Comparison of ENCODE assay signal across 36 cellular contexts in the genomic region with DNA sequence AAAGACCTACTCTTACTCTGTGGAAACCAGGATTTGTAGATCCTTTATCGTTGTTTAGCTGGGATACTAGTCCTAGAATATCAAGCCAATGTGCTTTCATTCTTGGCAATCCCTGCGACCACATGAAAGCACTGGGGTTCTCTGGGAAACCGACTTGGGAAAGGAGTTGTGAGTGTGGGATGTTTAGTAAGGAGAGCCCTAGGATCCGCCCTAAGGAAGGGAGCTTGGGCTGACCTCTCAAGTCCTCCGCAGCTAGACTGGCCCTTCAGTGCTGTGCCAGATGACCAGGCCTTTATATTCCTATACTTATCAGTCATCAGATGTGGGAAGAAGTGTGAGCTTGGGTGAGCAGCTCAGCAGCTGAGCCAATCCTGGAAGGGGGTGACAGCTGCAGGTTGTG. TPM values are rescaled to one million over a fixed set of nuclear protein-coding genes. Genes with fewer than 3 reads are reported as not detected.
"Had no signal": no experiment of that assay in that cellular context is flagged by ENCODE, and none has a peak within 500 bp of the region (broad histone marks: within the 10 kb centered on the region; RNA-seq: fewer than 3 reads in every experiment).

No MANE protein-coding gene starts in this region.

- H3K4me1 Mint-ChIP-seq: activated B cell treated with CpG ODN at 0.5 μM for 24 hours; activated T-helper 17 cell treated with anti-CD3 and anti-CD28 coated beads, Interleukin-2, amount 50 U/mL, for 72 hours; T-helper 17 cell had no signal

- H3K4me1 ChIP-seq: body of pancreas, esophagus muscularis mucosa, foreskin keratinocyte, gastrocnemius medialis had no signal

- H3K27ac ChIP-seq: body of pancreas, esophagus muscularis mucosa, foreskin keratinocyte, gastrocnemius medialis, WERI-Rb-1 had no signal

- H3K27ac Mint-ChIP-seq: activated B cell treated with CpG ODN at 0.5 μM for 24 hours; activated CD8-positive, alpha-beta T cell treated with anti-CD3 and anti-CD28 coated beads for 36 hours; activated naive CD8-positive, alpha-beta T cell; activated T-helper 17 cell treated with anti-CD3 and anti-CD28 coated beads, Interleukin-2, amount 50 U/mL, for 72 hours; effector memory CD8-positive, alpha-beta T cell; T-helper 17 cell; T-helper 2 cell treated with Interferon-gamma antibody and Interleukin-4, amounts not matched to agents 5 μg/mL and 100 μg/mL, for 36 hours had no signal

- H3K9me3 Mint-ChIP-seq: activated B cell treated with CpG ODN at 0.5 μM for 24 hours; activated CD8-positive, alpha-beta T cell treated with anti-CD3 and anti-CD28 coated beads for 36 hours; activated T-cell treated with anti-CD3 and anti-CD28 coated beads, Interleukin-2, amount 50 U/mL, for 4 hours; activated T-helper 17 cell treated with anti-CD3 and anti-CD28 coated beads, Interleukin-2, amount 50 U/mL, for 72 hours; effector memory CD8-positive, alpha-beta T cell; T-helper 2 cell treated with Interferon-gamma antibody and Interleukin-4, amounts not matched to agents 5 μg/mL and 100 μg/mL, for 36 hours had no signal

- H3K4me3 Mint-ChIP-seq: activated B cell treated with CpG ODN at 0.5 μM for 24 hours; activated CD8-positive, alpha-beta T cell treated with anti-CD3 and anti-CD28 coated beads for 36 hours; activated naive CD8-positive, alpha-beta T cell; activated T-cell treated with anti-CD3 and anti-CD28 coated beads, Interleukin-2, amount 50 U/mL, for 4 hours; activated T-helper 17 cell treated with anti-CD3 and anti-CD28 coated beads, Interleukin-2, amount 50 U/mL, for 72 hours; effector memory CD8-positive, alpha-beta T cell; T-helper 17 cell; T-helper 2 cell treated with Interferon-gamma antibody and Interleukin-4, amounts not matched to agents 5 μg/mL and 100 μg/mL, for 36 hours had no signal

- H3K36me3 ChIP-seq: esophagus muscularis mucosa, gastrocnemius medialis, WERI-Rb-1 had no signal

- DNase-seq: activated B cell treated with CpG ODN at 0.5 μM for 24 hours; activated CD4-positive, alpha-beta T cell treated with anti-CD3 and anti-CD28 coated beads for 48 hours; activated CD4-positive, alpha-beta T cell treated with anti-CD3 and anti-CD28 coated beads, Interleukin-2, amount 50 U/mL, for 1 hour; activated CD4-positive, alpha-beta T cell treated with anti-CD3 and anti-CD28 coated beads, Interleukin-2, amount 50 U/mL, for 48 hours; activated CD8-positive, alpha-beta memory T cell treated with anti-CD3 and anti-CD28 coated beads for 24 hours; activated CD8-positive, alpha-beta T cell treated with anti-CD3 and anti-CD28 coated beads for 36 hours; activated effector memory CD4-positive, alpha-beta T cell treated with Interleukin-2 at 50 U/mL for 16 hours; activated gamma-delta T cell treated with Interleukin-2 at 50 U/mL for 16 hours; activated naive CD4-positive, alpha-beta T cell treated with anti-CD3 and anti-CD28 coated beads, Interleukin-2, amount 50 U/mL, for 16 hours; activated naive CD4-positive, alpha-beta T cell treated with Interleukin-2 at 50 U/mL for 16 hours; activated T-cell treated with anti-CD3 and anti-CD28 coated beads, Interleukin-2, amount 50 U/mL, for 4 hours; amniotic stem cell; anterior cingulate cortex; body of pancreas; caudate nucleus; cortex of kidney; dermis blood vessel endothelial cell; effector CD4-positive, alpha-beta T cell; effector memory CD8-positive, alpha-beta T cell; erythroblast; foreskin keratinocyte; gastrocnemius medialis; SW 1271; T-helper 1 cell; T-helper 17 cell; T1000; WERI-Rb-1 had no signal

- H3K27me3 ChIP-seq: body of pancreas, esophagus muscularis mucosa, foreskin keratinocyte, gastrocnemius medialis had no signal

- H3K4me3 ChIP-seq: body of pancreas, esophagus muscularis mucosa, gastrocnemius medialis had no signal

- H3K9me3 ChIP-seq: body of pancreas, esophagus muscularis mucosa, gastrocnemius medialis had no signal

- ATAC-seq: activated CD4-positive, CD25-positive, alpha-beta regulatory T cell treated with anti-CD3 and anti-CD28 coated beads, Interleukin-2, amount 50 U/mL, for 24 hours; activated CD8-positive, alpha-beta T cell treated with anti-CD3 and anti-CD28 coated beads for 36 hours; activated T-cell treated with anti-CD3 and anti-CD28 coated beads, Interleukin-2, amount 50 U/mL, for 4 hours; activated T-helper 17 cell treated with anti-CD3 and anti-CD28 coated beads, Interleukin-2, amount 50 U/mL, for 72 hours; body of pancreas; effector memory CD8-positive, alpha-beta T cell; foreskin keratinocyte; gastrocnemius medialis; T-helper 17 cell had no signal

- H3K36me3 Mint-ChIP-seq: activated naive CD8-positive, alpha-beta T cell had no signal

RNA-seq across cellular contexts. Expression of a gene that starts 5.2 kb away (rescaled TPM):
- total RNA-seq: activated B cell treated with CpG ODN at 0.5 μM for 24 hours; activated CD8-positive, alpha-beta T cell treated with anti-CD3 and anti-CD28 coated beads for 36 hours; activated T-cell treated with anti-CD3 and anti-CD28 coated beads, Interleukin-2, amount 50 U/mL, for 4 hours; activated T-helper 17 cell treated with anti-CD3 and anti-CD28 coated beads, Interleukin-2, amount 50 U/mL, for 72 hours; astrocyte; body of pancreas; chondrocyte; dermis blood vessel endothelial cell; esophagus muscularis mucosa; foreskin keratinocyte; gastrocnemius medialis; glomerular endothelial cell; T-helper 17 cell had no signal
- polyA plus RNA-seq: adipose tissue, foreskin keratinocyte had no signal
